ENCODE assay signal across 1 cellular context in the genomic region with DNA sequence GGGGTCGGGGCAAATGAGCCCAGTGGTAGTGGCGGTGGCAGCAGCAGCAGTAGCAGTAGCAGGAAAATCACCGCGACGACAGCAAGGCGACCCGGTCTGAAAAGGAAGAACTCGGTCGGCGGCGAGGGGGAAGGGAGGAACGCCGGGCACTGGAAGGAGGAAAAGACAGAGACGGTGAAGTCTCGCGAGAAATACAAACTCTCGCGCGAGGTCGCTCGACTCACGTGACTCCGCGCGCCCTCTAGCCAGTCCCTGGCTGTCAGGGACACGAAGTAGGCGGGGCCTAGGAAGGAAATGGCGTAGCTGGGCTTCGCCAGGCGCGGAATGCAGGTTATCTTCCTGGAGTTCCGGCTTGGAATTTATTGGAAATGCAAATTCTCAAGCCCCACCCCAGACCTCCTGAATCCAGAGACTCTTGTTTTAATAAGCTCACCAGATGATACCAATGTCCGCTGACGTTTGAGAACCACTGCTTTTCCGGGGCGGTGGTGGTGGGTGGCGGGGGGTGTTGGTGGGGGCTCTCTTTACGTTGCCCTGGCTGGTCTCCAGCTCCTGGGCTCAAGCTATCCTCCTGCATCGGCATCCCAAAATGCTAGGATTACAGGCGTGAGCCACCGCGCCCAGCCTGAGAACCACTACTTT.
TF ChIP-seq lines count a peak whose summit lies in the region.

A gene (minus strand): TSS at position 141 of the 642 bp plus-strand sequence. CDS start 1,333 bp downstream, outside the sequence.

TF ChIP-seq in HepG2, 621 proteins besides CTCF, POLR2A, EP300 and RAD21 (continued from another document and continues in another):
- TF ChIP-seq, protein P1, sequence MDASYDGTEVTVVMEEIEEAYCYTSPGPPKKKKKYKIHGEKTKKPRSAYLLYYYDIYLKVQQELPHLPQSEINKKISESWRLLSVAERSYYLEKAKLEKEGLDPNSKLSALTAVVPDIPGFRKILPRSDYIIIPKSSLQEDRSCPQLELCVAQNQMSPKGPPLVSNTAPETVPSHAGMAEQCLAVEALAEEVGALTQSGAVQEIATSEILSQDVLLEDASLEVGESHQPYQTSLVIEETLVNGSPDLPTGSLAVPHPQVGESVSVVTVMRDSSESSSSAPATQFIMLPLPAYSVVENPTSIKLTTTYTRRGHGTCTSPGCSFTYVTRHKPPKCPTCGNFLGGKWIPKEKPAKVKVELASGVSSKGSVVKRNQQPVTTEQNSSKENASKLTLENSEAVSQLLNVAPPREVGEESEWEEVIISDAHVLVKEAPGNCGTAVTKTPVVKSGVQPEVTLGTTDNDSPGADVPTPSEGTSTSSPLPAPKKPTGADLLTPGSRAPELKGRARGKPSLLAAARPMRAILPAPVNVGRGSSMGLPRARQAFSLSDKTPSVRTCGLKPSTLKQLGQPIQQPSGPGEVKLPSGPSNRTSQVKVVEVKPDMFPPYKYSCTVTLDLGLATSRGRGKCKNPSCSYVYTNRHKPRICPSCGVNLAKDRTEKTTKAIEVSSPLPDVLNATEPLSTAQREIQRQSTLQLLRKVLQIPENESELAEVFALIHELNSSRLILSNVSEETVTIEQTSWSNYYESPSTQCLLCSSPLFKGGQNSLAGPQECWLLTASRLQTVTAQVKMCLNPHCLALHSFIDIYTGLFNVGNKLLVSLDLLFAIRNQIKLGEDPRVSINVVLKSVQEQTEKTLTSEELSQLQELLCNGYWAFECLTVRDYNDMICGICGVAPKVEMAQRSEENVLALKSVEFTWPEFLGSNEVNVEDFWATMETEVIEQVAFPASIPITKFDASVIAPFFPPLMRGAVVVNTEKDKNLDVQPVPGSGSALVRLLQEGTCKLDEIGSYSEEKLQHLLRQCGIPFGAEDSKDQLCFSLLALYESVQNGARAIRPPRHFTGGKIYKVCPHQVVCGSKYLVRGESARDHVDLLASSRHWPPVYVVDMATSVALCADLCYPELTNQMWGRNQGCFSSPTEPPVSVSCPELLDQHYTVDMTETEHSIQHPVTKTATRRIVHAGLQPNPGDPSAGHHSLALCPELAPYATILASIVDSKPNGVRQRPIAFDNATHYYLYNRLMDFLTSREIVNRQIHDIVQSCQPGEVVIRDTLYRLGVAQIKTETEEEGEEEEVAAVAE (CRISPR knock-in tag; IDR thresholded peaks at IDR 0.05; ENCODE audit: borderline replicate concordance), result no peak
- no peak for TF ChIP-seq NFATC3 (CRISPR knock-in tag; IDR thresholded peaks at IDR 0.05)
- TF ChIP-seq RORA (CRISPR knock-in tag; IDR thresholded peaks at IDR 0.05), result no peak
- no peak for TF ChIP-seq KDM1A (CRISPR knock-in tag; IDR thresholded peaks at IDR 0.05)
- no peak for TF ChIP-seq KLF6 (CRISPR knock-in tag; IDR thresholded peaks at IDR 0.05)
- TF ChIP-seq EED (CRISPR knock-in tag; IDR thresholded peaks at IDR 0.05), result no peak
- TF ChIP-seq ZNF207 (IDR thresholded peaks at IDR 0.05; ENCODE audit: borderline replicate concordance), result no peak
- TF ChIP-seq, protein P2, sequence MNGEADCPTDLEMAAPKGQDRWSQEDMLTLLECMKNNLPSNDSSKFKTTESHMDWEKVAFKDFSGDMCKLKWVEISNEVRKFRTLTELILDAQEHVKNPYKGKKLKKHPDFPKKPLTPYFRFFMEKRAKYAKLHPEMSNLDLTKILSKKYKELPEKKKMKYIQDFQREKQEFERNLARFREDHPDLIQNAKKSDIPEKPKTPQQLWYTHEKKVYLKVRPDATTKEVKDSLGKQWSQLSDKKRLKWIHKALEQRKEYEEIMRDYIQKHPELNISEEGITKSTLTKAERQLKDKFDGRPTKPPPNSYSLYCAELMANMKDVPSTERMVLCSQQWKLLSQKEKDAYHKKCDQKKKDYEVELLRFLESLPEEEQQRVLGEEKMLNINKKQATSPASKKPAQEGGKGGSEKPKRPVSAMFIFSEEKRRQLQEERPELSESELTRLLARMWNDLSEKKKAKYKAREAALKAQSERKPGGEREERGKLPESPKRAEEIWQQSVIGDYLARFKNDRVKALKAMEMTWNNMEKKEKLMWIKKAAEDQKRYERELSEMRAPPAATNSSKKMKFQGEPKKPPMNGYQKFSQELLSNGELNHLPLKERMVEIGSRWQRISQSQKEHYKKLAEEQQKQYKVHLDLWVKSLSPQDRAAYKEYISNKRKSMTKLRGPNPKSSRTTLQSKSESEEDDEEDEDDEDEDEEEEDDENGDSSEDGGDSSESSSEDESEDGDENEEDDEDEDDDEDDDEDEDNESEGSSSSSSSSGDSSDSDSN (CRISPR knock-in tag; IDR thresholded peaks at IDR 0.05), result no peak
- TF ChIP-seq, protein P3, sequence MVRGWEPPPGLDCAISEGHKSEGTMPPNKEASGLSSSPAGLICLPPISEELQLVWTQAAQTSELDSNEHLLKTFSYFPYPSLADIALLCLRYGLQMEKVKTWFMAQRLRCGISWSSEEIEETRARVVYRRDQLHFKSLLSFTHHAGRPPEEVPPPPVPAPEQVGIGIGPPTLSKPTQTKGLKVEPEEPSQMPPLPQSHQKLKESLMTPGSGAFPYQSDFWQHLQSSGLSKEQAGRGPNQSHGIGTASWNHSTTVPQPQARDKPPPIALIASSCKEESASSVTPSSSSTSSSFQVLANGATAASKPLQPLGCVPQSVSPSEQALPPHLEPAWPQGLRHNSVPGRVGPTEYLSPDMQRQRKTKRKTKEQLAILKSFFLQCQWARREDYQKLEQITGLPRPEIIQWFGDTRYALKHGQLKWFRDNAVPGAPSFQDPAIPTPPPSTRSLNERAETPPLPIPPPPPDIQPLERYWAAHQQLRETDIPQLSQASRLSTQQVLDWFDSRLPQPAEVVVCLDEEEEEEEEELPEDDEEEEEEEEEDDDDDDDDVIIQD (CRISPR knock-in tag; IDR thresholded peaks at IDR 0.05; ENCODE audit: low read depth), result peak; percentile 65; the same call in 1 of the 2 replicates
- no peak for TF ChIP-seq NFE2L2 (IDR thresholded peaks at IDR 0.05; ENCODE audit: low read length)
- no peak for TF ChIP-seq ZKSCAN8 (CRISPR knock-in tag; IDR thresholded peaks at IDR 0.05; ENCODE audit: borderline replicate concordance)
- TF ChIP-seq KLF12 (CRISPR knock-in tag; IDR thresholded peaks at IDR 0.05; ENCODE audit: borderline replicate concordance), result no peak
- TF ChIP-seq, protein P4, sequence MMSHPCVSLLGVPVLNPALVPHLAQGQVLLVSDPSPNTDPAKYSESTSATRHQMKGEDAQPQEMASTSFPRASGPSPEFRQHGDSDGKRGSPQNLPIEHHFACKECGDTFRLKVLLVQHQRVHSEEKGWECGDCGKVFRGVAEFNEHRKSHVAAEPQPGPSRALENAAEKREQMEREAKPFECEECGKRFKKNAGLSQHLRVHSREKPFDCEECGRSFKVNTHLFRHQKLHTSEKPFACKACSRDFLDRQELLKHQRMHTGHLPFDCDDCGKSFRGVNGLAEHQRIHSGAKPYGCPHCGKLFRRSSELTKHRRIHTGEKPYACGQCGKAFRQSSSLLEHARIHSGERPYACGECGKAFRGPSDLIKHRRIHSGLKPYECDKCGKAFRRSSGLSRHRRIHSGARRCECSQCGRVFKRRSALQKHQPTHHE (CRISPR knock-in tag; IDR thresholded peaks at IDR 0.05; ENCODE audit: borderline replicate concordance), result no peak
- TF ChIP-seq PHF5A (CRISPR knock-in tag; IDR thresholded peaks at IDR 0.05; ENCODE audit: low read depth, unreplicated experiment), result no peak
- no peak for TF ChIP-seq ZZZ3 (CRISPR knock-in tag; IDR thresholded peaks at IDR 0.05; ENCODE audit: borderline replicate concordance)
- no peak for TF ChIP-seq KDM3A (CRISPR knock-in tag; IDR thresholded peaks at IDR 0.05; ENCODE audit: low read depth)
- TF ChIP-seq PPARG (CRISPR knock-in tag; conservative IDR thresholded peaks at IDR 0.05), result no peak
- no peak for TF ChIP-seq IKZF1 (IDR thresholded peaks at IDR 0.05)
- TF ChIP-seq, protein P5, sequence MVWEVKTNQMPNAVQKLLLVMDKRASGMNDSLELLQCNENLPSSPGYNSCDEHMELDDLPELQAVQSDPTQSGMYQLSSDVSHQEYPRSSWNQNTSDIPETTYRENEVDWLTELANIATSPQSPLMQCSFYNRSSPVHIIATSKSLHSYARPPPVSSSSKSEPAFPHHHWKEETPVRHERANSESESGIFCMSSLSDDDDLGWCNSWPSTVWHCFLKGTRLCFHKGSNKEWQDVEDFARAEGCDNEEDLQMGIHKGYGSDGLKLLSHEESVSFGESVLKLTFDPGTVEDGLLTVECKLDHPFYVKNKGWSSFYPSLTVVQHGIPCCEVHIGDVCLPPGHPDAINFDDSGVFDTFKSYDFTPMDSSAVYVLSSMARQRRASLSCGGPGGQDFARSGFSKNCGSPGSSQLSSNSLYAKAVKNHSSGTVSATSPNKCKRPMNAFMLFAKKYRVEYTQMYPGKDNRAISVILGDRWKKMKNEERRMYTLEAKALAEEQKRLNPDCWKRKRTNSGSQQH (CRISPR knock-in tag; IDR thresholded peaks at IDR 0.05; ENCODE audit: low read depth), result 0 out of 2 replicates have a peak, but pooled peaks have one; percentile 22
- TF ChIP-seq ZNF737 (CRISPR knock-in tag; IDR thresholded peaks at IDR 0.05; ENCODE audit: borderline replicate concordance), result no peak
- TF ChIP-seq, protein P6, sequence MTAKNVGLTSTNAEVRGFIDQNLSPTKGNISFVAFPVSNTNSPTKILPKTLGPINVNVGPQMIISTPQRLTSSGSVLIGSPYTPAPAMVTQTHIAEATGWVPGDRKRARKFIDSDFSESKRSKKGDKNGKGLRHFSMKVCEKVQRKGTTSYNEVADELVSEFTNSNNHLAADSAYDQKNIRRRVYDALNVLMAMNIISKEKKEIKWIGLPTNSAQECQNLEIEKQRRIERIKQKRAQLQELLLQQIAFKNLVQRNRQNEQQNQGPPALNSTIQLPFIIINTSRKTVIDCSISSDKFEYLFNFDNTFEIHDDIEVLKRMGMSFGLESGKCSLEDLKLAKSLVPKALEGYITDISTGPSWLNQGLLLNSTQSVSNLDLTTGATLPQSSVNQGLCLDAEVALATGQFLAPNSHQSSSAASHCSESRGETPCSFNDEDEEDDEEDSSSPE (CRISPR knock-in tag; IDR thresholded peaks at IDR 0.05), result peak; percentile 82
- no peak for TF ChIP-seq IRX3 (CRISPR knock-in tag; IDR thresholded peaks at IDR 0.05; ENCODE audit: borderline replicate concordance, low read depth)
- TF ChIP-seq, protein P7, sequence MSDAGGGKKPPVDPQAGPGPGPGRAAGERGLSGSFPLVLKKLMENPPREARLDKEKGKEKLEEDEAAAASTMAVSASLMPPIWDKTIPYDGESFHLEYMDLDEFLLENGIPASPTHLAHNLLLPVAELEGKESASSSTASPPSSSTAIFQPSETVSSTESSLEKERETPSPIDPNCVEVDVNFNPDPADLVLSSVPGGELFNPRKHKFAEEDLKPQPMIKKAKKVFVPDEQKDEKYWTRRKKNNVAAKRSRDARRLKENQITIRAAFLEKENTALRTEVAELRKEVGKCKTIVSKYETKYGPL (CRISPR knock-in tag; IDR thresholded peaks at IDR 0.05), result no peak
- no peak for TF ChIP-seq ZFP36L2 (CRISPR knock-in tag; IDR thresholded peaks at IDR 0.05)
- no peak for TF ChIP-seq SMYD3 (CRISPR knock-in tag; IDR thresholded peaks at IDR 0.05)
- TF ChIP-seq RXRB (CRISPR knock-in tag; IDR thresholded peaks at IDR 0.05; ENCODE audit: borderline replicate concordance), result 0 out of 2 replicates have a peak, but pooled peaks have one; percentile 8
- TF ChIP-seq ZNF629 (CRISPR knock-in tag; conservative IDR thresholded peaks at IDR 0.05), result no peak
- TF ChIP-seq RAD51 (IDR thresholded peaks at IDR 0.05; ENCODE audit: borderline replicate concordance), result peak; percentile 85; the same call in 1 of the 2 replicates
- TF ChIP-seq NCOR1 (IDR thresholded peaks at IDR 0.05; ENCODE audit: borderline replicate concordance, low read length), result no peak
- TF ChIP-seq TMF1 (CRISPR knock-in tag; IDR thresholded peaks at IDR 0.05; ENCODE audit: low read depth), result no peak
- TF ChIP-seq, protein P8, sequence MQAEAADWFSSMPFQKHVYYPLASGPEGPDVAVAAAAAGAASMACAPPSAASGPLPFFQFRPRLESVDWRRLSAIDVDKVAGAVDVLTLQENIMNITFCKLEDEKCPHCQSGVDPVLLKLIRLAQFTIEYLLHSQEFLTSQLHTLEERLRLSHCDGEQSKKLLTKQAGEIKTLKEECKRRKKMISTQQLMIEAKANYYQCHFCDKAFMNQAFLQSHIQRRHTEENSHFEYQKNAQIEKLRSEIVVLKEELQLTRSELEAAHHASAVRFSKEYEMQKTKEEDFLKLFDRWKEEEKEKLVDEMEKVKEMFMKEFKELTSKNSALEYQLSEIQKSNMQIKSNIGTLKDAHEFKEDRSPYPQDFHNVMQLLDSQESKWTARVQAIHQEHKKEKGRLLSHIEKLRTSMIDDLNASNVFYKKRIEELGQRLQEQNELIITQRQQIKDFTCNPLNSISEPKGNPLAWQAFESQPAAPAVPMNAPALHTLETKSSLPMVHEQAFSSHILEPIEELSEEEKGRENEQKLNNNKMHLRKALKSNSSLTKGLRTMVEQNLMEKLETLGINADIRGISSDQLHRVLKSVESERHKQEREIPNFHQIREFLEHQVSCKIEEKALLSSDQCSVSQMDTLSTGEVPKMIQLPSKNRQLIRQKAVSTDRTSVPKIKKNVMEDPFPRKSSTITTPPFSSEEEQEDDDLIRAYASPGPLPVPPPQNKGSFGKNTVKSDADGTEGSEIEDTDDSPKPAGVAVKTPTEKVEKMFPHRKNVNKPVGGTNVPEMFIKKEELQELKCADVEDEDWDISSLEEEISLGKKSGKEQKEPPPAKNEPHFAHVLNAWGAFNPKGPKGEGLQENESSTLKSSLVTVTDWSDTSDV (CRISPR knock-in tag; IDR thresholded peaks at IDR 0.05), result no peak
- TF ChIP-seq KMT2B (CRISPR knock-in tag; IDR thresholded peaks at IDR 0.05), result no peak; the same call in 1 of the 2 replicates
- no peak for TF ChIP-seq CHCHD3 (CRISPR knock-in tag; IDR thresholded peaks at IDR 0.05)
- peak; percentile 82 for TF ChIP-seq POGZ (CRISPR knock-in tag; IDR thresholded peaks at IDR 0.05)
- no peak for TF ChIP-seq ZSCAN20 (CRISPR knock-in tag; IDR thresholded peaks at IDR 0.05; ENCODE audit: borderline replicate concordance)
- TF ChIP-seq, protein P9, sequence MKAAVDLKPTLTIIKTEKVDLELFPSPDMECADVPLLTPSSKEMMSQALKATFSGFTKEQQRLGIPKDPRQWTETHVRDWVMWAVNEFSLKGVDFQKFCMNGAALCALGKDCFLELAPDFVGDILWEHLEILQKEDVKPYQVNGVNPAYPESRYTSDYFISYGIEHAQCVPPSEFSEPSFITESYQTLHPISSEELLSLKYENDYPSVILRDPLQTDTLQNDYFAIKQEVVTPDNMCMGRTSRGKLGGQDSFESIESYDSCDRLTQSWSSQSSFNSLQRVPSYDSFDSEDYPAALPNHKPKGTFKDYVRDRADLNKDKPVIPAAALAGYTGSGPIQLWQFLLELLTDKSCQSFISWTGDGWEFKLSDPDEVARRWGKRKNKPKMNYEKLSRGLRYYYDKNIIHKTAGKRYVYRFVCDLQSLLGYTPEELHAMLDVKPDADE (CRISPR knock-in tag; IDR thresholded peaks at IDR 0.05), result no peak
- TF ChIP-seq NR2F2 (IDR thresholded peaks at IDR 0.05; ENCODE audit: borderline replicate concordance, low read depth), result no peak
- no peak for TF ChIP-seq ZNF335 (CRISPR knock-in tag; IDR thresholded peaks at IDR 0.05)
